ENCODE assay signal across 1 cellular context in genomic region chr1:234040446-234041317, GRCh38.
TF ChIP-seq lines count a peak whose summit lies in the region.

No MANE protein-coding gene starts in this region.

TF ChIP-seq in GM23338, 12 proteins besides CTCF, POLR2A, EP300 and RAD21 (continued from another document):
- TF ChIP-seq ZNF462 (CRISPR knock-in tag; IDR thresholded peaks at IDR 0.05) = no peak
- no peak for TF ChIP-seq STAT1 (IDR thresholded peaks at IDR 0.05; ENCODE audit: unreplicated experiment)
- TF ChIP-seq JUNB (IDR thresholded peaks at IDR 0.05; ENCODE audit: unreplicated experiment) = no peak
- TF ChIP-seq ETS1 (IDR thresholded peaks at IDR 0.05) = no peak
